8 cellular contexts compared by ENCODE assay signal in genomic region chr1:204359474-204360255, GRCh38. TPM values are rescaled to one million over a fixed set of nuclear protein-coding genes. Genes with fewer than 3 reads are reported as not detected.
DNase-seq lines count a peak whose midpoint lies in the region; ATAC-seq and TF ChIP-seq lines count a peak whose summit lies in the region.

TSS of gene PLEKHA6 (minus strand) at chr1:204359929. CDS start at chr1:204273727, 86,202 bp downstream.

- no peak for TF ChIP-seq CTCF in GM20000 (IDR thresholded peaks at IDR 0.05; ENCODE audit: extremely low read depth, missing control alignments)

- DNase-seq in GDM1 (lab: John Stamatoyannopoulos, UW) (peak; percentile 64), NCI-H345 (lab: John Stamatoyannopoulos, UW) (peak; percentile 71), dermis blood vessel endothelial cell (peak; percentile 29), medulla oblongata (ENCODE audit: extremely low spot score) (peak; percentile 84), GM20000 (ENCODE audit: low spot score) (no peak), NOMO-1 (lab: John Stamatoyannopoulos, UW; ENCODE audit: unreplicated experiment in 2 of 2) (no peak)
- DNase-seq in activated CD4-positive, CD25-positive, alpha-beta regulatory T cell treated with anti-CD3 and anti-CD28 coated beads, Interleukin-2, amount 50 U/mL, for 72 hours, result no peak

- ATAC-seq in GM19023 (IDR thresholded peaks at IDR 0.05; ENCODE audit: unreplicated experiment), result no peak

RNA-seq across cellular contexts. Expression of gene PLEKHA6, which starts in this region (rescaled TPM):
- 0.51 and 3.5 TPM in 2 replicates for total RNA-seq in dermis blood vessel endothelial cell

Comparison
In these comparisons a context has a peak if more than half of its experiments do, and no peak if none do; other contexts are left out.
1. DNase-seq: peak in GDM1 (single experiment), NCI-H345 (single experiment), dermis blood vessel endothelial cell (single experiment) and medulla oblongata (single experiment); none in GM20000 (single experiment), NOMO-1 (0 of 2) and activated CD4-positive, CD25-positive, alpha-beta regulatory T cell treated with anti-CD3 and anti-CD28 coated beads, Interleukin-2, amount 50 U/mL, for 72 hours (single experiment).